In genomic region chr1:44640178-44640865, GRCh38 we compare ENCODE assay signal across 1 cellular context.
TF ChIP-seq lines count a peak whose summit lies in the region.

No MANE protein-coding gene starts in this region.

TF ChIP-seq in GM23338, 12 proteins besides CTCF, POLR2A, EP300 and RAD21:
- TF ChIP-seq, protein P1, sequence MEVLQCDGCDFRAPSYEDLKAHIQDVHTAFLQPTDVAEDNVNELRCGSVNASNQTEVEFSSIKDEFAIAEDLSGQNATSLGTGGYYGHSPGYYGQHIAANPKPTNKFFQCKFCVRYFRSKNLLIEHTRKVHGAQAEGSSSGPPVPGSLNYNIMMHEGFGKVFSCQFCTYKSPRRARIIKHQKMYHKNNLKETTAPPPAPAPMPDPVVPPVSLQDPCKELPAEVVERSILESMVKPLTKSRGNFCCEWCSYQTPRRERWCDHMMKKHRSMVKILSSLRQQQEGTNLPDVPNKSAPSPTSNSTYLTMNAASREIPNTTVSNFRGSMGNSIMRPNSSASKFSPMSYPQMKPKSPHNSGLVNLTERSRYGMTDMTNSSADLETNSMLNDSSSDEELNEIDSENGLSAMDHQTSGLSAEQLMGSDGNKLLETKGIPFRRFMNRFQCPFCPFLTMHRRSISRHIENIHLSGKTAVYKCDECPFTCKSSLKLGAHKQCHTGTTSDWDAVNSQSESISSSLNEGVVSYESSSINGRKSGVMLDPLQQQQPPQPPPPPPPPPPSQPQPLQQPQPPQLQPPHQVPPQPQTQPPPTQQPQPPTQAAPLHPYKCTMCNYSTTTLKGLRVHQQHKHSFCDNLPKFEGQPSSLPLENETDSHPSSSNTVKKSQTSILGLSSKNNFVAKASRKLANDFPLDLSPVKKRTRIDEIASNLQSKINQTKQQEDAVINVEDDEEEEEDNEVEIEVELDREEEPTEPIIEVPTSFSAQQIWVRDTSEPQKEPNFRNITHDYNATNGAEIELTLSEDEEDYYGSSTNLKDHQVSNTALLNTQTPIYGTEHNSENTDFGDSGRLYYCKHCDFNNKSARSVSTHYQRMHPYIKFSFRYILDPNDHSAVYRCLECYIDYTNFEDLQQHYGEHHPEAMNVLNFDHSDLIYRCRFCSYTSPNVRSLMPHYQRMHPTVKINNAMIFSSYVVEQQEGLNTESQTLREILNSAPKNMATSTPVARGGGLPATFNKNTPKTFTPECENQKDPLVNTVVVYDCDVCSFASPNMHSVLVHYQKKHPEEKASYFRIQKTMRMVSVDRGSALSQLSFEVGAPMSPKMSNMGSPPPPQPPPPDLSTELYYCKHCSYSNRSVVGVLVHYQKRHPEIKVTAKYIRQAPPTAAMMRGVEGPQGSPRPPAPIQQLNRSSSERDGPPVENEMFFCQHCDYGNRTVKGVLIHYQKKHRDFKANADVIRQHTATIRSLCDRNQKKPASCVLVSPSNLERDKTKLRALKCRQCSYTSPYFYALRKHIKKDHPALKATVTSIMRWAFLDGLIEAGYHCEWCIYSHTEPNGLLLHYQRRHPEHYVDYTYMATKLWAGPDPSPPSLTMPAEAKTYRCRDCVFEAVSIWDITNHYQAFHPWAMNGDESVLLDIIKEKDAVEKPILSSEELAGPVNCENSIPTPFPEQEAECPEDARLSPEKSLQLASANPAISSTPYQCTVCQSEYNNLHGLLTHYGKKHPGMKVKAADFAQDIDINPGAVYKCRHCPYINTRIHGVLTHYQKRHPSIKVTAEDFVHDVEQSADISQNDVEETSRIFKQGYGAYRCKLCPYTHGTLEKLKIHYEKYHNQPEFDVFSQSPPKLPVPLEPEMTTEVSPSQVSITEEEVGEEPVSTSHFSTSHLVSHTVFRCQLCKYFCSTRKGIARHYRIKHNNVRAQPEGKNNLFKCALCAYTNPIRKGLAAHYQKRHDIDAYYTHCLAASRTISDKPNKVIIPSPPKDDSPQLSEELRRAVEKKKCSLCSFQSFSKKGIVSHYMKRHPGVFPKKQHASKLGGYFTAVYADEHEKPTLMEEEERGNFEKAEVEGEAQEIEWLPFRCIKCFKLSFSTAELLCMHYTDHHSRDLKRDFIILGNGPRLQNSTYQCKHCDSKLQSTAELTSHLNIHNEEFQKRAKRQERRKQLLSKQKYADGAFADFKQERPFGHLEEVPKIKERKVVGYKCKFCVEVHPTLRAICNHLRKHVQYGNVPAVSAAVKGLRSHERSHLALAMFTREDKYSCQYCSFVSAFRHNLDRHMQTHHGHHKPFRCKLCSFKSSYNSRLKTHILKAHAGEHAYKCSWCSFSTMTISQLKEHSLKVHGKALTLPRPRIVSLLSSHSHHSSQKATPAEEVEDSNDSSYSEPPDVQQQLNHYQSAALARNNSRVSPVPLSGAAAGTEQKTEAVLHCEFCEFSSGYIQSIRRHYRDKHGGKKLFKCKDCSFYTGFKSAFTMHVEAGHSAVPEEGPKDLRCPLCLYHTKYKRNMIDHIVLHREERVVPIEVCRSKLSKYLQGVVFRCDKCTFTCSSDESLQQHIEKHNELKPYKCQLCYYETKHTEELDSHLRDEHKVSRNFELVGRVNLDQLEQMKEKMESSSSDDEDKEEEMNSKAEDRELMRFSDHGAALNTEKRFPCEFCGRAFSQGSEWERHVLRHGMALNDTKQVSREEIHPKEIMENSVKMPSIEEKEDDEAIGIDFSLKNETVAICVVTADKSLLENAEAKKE (CRISPR knock-in tag; IDR thresholded peaks at IDR 0.05), result no peak
- TF ChIP-seq EZH2 (IDR thresholded peaks at IDR 0.05; ENCODE audit: low read depth, unreplicated experiment) (no peak), STAT1 (IDR thresholded peaks at IDR 0.05; ENCODE audit: unreplicated experiment) (no peak), ETS1 (IDR thresholded peaks at IDR 0.05) (no peak), EZH2phosphoT487 (IDR thresholded peaks at IDR 0.05; ENCODE audit: unreplicated experiment) (no peak), ZNF114 (CRISPR knock-in tag; IDR thresholded peaks at IDR 0.05) (no peak), CREB1 (CRISPR knock-in tag; IDR thresholded peaks at IDR 0.05; ENCODE audit: low read depth) (no peak), NANOG (IDR thresholded peaks at IDR 0.05; ENCODE audit: borderline replicate concordance) (no peak), POLR2AphosphoS5 (IDR thresholded peaks at IDR 0.05; ENCODE audit: low read depth) (no peak), ZNF331 (CRISPR knock-in tag; IDR thresholded peaks at IDR 0.05; ENCODE audit: low read depth) (no peak), JUNB (IDR thresholded peaks at IDR 0.05; ENCODE audit: unreplicated experiment) (no peak)
- TF ChIP-seq, protein P2, sequence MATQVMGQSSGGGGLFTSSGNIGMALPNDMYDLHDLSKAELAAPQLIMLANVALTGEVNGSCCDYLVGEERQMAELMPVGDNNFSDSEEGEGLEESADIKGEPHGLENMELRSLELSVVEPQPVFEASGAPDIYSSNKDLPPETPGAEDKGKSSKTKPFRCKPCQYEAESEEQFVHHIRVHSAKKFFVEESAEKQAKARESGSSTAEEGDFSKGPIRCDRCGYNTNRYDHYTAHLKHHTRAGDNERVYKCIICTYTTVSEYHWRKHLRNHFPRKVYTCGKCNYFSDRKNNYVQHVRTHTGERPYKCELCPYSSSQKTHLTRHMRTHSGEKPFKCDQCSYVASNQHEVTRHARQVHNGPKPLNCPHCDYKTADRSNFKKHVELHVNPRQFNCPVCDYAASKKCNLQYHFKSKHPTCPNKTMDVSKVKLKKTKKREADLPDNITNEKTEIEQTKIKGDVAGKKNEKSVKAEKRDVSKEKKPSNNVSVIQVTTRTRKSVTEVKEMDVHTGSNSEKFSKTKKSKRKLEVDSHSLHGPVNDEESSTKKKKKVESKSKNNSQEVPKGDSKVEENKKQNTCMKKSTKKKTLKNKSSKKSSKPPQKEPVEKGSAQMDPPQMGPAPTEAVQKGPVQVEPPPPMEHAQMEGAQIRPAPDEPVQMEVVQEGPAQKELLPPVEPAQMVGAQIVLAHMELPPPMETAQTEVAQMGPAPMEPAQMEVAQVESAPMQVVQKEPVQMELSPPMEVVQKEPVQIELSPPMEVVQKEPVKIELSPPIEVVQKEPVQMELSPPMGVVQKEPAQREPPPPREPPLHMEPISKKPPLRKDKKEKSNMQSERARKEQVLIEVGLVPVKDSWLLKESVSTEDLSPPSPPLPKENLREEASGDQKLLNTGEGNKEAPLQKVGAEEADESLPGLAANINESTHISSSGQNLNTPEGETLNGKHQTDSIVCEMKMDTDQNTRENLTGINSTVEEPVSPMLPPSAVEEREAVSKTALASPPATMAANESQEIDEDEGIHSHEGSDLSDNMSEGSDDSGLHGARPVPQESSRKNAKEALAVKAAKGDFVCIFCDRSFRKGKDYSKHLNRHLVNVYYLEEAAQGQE (IDR thresholded peaks at IDR 0.05; ENCODE audit: unreplicated experiment), result no peak
